ENCODE assay signal across 8 cellular contexts in the genomic region with DNA sequence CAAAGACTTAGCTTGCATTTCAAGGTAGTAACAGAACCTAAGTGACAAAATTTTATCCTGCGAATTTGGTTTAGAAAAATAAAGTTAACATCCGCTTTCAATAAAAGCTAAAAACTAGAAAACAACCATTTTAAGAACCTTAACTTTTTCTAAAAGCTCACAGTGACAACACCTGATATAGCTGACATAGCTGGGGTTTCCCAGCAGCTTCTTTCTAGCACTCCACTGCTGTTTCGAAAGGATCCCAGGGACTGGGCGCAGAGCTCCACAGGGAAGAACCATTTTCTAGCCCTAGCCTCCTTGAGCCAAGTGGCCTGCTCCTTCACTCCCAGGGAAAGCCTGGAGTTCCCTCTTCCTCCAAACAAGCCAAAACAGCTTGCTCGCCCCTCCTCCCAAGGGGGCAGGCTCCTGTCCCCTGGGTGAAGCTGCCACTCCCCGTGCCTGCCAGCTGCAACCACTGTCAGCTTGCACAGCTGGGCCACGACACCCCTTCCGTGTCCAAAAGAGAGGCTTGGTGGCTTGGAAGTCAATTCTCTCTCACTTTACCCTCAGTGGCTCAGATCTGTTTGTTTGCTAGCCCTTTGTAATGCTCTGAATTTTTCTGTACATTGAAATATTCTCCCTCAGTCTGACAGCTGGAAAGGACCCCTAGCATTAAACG. TPM values are rescaled to one million over a fixed set of nuclear protein-coding genes. Genes with fewer than 3 reads are reported as not detected.
A peak's percentile ranks its signal among the peaks of the same experiment; 100 is the strongest.
DNase-seq lines count a peak whose midpoint lies in the region; ATAC-seq, FAIRE-seq and TF ChIP-seq lines count a peak whose summit lies in the region.

No MANE protein-coding gene starts in this region.

- peak overlapping the region; percentile 75 to 80 for H3K4me3 Mint-ChIP-seq in stimulated activated naive B cell treated with anti-CD40 and anti-IgM and Interleukin-4, amounts not matched to agents 10 μg/mL and 1 μg/mL and 100 μg/mL, for 72 hours

- H3K27me3 Mint-ChIP-seq in stimulated activated naive B cell treated with anti-CD40 and anti-IgM and Interleukin-4, amounts not matched to agents 10 μg/mL and 1 μg/mL and 100 μg/mL, for 72 hours, result no peaks in the 10 kb centered on the region

- no peaks in the 10 kb centered on the region; the same call in 1 of the 2 replicates for H4K20me1 ChIP-seq in SU-DHL-6 (ENCODE audit: low read depth, low read length)

- no peaks in the 10 kb centered on the region for H3K9me3 Mint-ChIP-seq in stimulated activated naive B cell treated with anti-CD40 and anti-IgM and Interleukin-4, amounts not matched to agents 10 μg/mL and 1 μg/mL and 100 μg/mL, for 72 hours

- H3K9ac ChIP-seq in SU-DHL-6 (ENCODE audit: low read length), result peak overlapping the region; percentile 56

- DNase-seq in NCI-H2227 (lab: John Stamatoyannopoulos, UW; ENCODE audit: unreplicated experiment) (peak; percentile 31), NCI-H2227 treated with DMSO at 0.1 percent for 48 hours (lab: John Stamatoyannopoulos, UW) (no peak), right atrium auricular region (ENCODE audit: low spot score) (no peak), NCI-H748 treated with DMSO at 0.1 percent for 48 hours (lab: John Stamatoyannopoulos, UW) (no peak), RCC 7860 (ENCODE audit: low spot score) (no peak)
- peak; percentile 59 for DNase-seq in stimulated activated naive B cell treated with anti-CD40 and anti-IgM and Interleukin-4, amounts not matched to agents 10 μg/mL and 1 μg/mL and 100 μg/mL, for 72 hours

- H3K27me3 ChIP-seq in SU-DHL-6 (ENCODE audit: low read length) (no peaks in the 10 kb centered on the region), right atrium auricular region (no peaks in the 10 kb centered on the region)

- no peak for FAIRE-seq in RCC 7860 (lab: Jason Lieb, UNC)

- TF ChIP-seq CTCF in SU-DHL-6 (IDR thresholded peaks at IDR 0.05; ENCODE audit: insufficient read depth, low read length, poor library complexity, severe bottlenecking) (no peak), right atrium auricular region (IDR thresholded peaks at IDR 0.05) (no peak)

- ATAC-seq in stimulated activated naive B cell treated with anti-CD40 and anti-IgM and Interleukin-4, amounts not matched to agents 10 μg/mL and 1 μg/mL and 100 μg/mL, for 72 hours (replicated peaks), result peak; percentile 64 to 72
- no peak for ATAC-seq in GM19324 (IDR thresholded peaks at IDR 0.05; ENCODE audit: low FRiP score, unreplicated experiment)

- no peaks in the 10 kb centered on the region for H3K36me3 ChIP-seq in SU-DHL-6 (ENCODE audit: low read length)
- H3K36me3 ChIP-seq in right atrium auricular region, result no peaks in the 10 kb centered on the region

- no peak overlapping the region for H2AFZ ChIP-seq in SU-DHL-6 (ENCODE audit: low read depth, low read length, severe bottlenecking)

- H3F3A ChIP-seq in SU-DHL-6 (ENCODE audit: insufficient read depth), result peaks cover 98% of the 10 kb centered on the region

- H3K4me1 ChIP-seq in right atrium auricular region, result peaks cover 0 to 68% of the 10 kb centered on the region in 2 donors

- H3K79me2 ChIP-seq in SU-DHL-6 (ENCODE audit: insufficient read depth, low read length), result peaks cover 100% of the 10 kb centered on the region

- peaks cover 80 to 98% of the 10 kb centered on the region in 2 donors for H3K4me1 Mint-ChIP-seq in stimulated activated naive B cell treated with anti-CD40 and anti-IgM and Interleukin-4, amounts not matched to agents 10 μg/mL and 1 μg/mL and 100 μg/mL, for 72 hours

- H3K27ac ChIP-seq in SU-DHL-6 (ENCODE audit: low read depth, low read length), result peak overlapping the region; percentile 96
- H3K27ac ChIP-seq in right atrium auricular region, result peak overlapping the region; percentile 65 to 66

- H3K4me2 ChIP-seq in SU-DHL-6 (ENCODE audit: low read depth, low read length, poor library complexity, severe bottlenecking), result peak overlapping the region; percentile 88

- no peaks in the 10 kb centered on the region for H3K9me3 ChIP-seq in SU-DHL-6 (ENCODE audit: insufficient read depth, low read length)
- H3K9me3 ChIP-seq in right atrium auricular region, result no peaks in the 10 kb centered on the region

- H3K36me3 Mint-ChIP-seq in stimulated activated naive B cell treated with anti-CD40 and anti-IgM and Interleukin-4, amounts not matched to agents 10 μg/mL and 1 μg/mL and 100 μg/mL, for 72 hours, result peaks cover 61 to 67% of the 10 kb centered on the region in 2 donors

- no peaks in the 10 kb centered on the region for H3K9me2 ChIP-seq in SU-DHL-6 (replicated peaks; ENCODE audit: insufficient read depth, low read length)

- H3K4me3 ChIP-seq in SU-DHL-6 (ENCODE audit: insufficient read depth, low read length, poor library complexity, severe bottlenecking) (peak overlapping the region; percentile 41), right atrium auricular region (no peak overlapping the region)

- peak overlapping the region; percentile 88 for H3K27ac Mint-ChIP-seq in stimulated activated naive B cell treated with anti-CD40 and anti-IgM and Interleukin-4, amounts not matched to agents 10 μg/mL and 1 μg/mL and 100 μg/mL, for 72 hours

RNA-seq across cellular contexts. Expression of a gene that starts 59.8 kb away (rescaled TPM):
- total RNA-seq in right atrium auricular region, result 10 to 100 TPM; 23.8 to 31.0 TPM

Comparison
In these comparisons a context has a peak if more than half of its experiments do, and no peak if none do; other contexts are left out.
1. DNase-seq: peak in NCI-H2227 (single experiment) and stimulated activated naive B cell treated with anti-CD40 and anti-IgM and Interleukin-4, amounts not matched to agents 10 μg/mL and 1 μg/mL and 100 μg/mL, for 72 hours (single experiment); none in NCI-H2227 treated with DMSO at 0.1 percent for 48 hours (single experiment), right atrium auricular region (single experiment), NCI-H748 treated with DMSO at 0.1 percent for 48 hours (single experiment) and RCC 7860 (single experiment).